Comparison of ENCODE assay signal across 8 cellular contexts in the genomic region with DNA sequence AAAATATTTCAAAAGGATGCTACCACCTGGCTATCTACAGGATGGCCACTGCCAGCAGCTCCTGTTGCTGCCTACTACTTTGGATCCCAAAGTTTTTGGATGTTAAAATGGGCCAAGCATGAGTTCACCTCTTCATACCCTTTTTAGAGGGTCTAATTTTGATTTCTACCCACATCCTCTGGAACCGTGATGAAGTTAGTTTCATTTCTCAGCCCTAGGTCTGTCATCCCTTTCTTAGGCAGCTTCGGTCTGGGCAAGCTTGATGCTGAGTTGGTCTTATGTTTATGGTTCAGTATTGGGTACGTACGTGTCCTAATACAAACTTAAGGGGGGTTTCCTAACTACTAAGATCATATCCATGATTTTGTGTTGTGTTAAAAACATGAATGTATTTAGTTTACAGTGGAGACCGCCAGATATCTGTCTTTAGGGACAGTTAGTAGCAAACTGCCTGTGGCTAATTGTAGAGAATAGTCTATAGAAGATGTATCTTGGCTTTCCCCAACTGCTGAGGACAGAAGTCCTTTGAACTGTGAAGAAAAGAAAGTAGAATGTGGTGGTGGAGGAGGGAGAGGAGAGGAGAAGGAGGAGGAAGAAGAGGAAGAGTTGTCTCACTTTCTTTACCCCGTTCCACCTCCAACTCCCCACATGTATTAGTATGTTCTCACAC.
A peak's percentile ranks its signal among the peaks of the same experiment; 100 is the strongest.
DNase-seq lines count a peak whose midpoint lies in the region; ATAC-seq and TF ChIP-seq lines count a peak whose summit lies in the region.
"Had no signal": no experiment of that assay in that cellular context is flagged by ENCODE, and none has a peak within 500 bp of the region (broad histone marks: within the 10 kb centered on the region; RNA-seq: fewer than 3 reads in every experiment).

No MANE protein-coding gene starts in this region.

- H3K4me3 Mint-ChIP-seq in naive thymus-derived CD8-positive, alpha-beta T cell, result peak overlapping the region; percentile 54 to 85 (median 78)

- H3K27me3 Mint-ChIP-seq in naive thymus-derived CD8-positive, alpha-beta T cell, result no peaks in the 10 kb centered on the region

- H3K27ac ChIP-seq in KOPT-K1 (ENCODE audit: low read depth, low read length, poor library complexity, severe bottlenecking), result peak overlapping the region; percentile 85
- H3K27ac ChIP-seq: cardiac muscle cell had no signal

- H3K4me3 ChIP-seq in foreskin fibroblast (ENCODE audit: low read depth in 1 of 2, low read length in 2 of 2), result no peak overlapping the region
- H3K4me3 ChIP-seq: cardiac muscle cell had no signal

- DNase-seq in naive thymus-derived CD8-positive, alpha-beta T cell, result peak in 3 of 10 donors; percentile 25 to 56 (median 39)
- DNase-seq in NCI-H345 treated with DMSO at 0.1 percent for 48 hours (lab: John Stamatoyannopoulos, UW; ENCODE audit: unreplicated experiment) (no peak), foreskin fibroblast (no peak), T-helper 9 cell (no peak)

- H3K9me3 ChIP-seq in KOPT-K1 (ENCODE audit: insufficient read depth, low read length, poor library complexity, severe bottlenecking), result peaks cover 28% of the 10 kb centered on the region

- peaks cover 21 to 66% (median 62%) of the 10 kb centered on the region in 4 donors for H3K4me1 Mint-ChIP-seq in naive thymus-derived CD8-positive, alpha-beta T cell

- peaks cover 33% of the 10 kb centered on the region for H3K36me3 ChIP-seq in KOPT-K1 (ENCODE audit: insufficient read depth, low read length)
- H3K36me3 ChIP-seq: cardiac muscle cell had no signal

- ATAC-seq in GM18867 (IDR thresholded peaks at IDR 0.05; ENCODE audit: unreplicated experiment) (peak; percentile 72), GM21717 (IDR thresholded peaks at IDR 0.05; ENCODE audit: unreplicated experiment) (peak; percentile 75)
- ATAC-seq in naive thymus-derived CD8-positive, alpha-beta T cell, result peak; percentile 88 to 89

- H3K9me3 Mint-ChIP-seq in naive thymus-derived CD8-positive, alpha-beta T cell, result peaks cover 0 to 32% (median 22%) of the 10 kb centered on the region in 9 donors

- peak overlapping the region; percentile 90 to 99 (median 96) for H3K27ac Mint-ChIP-seq in naive thymus-derived CD8-positive, alpha-beta T cell

- H3K36me3 Mint-ChIP-seq in naive thymus-derived CD8-positive, alpha-beta T cell, result peaks cover 6 to 36% (median 30%) of the 10 kb centered on the region in 3 donors

- TF ChIP-seq CTCF in foreskin fibroblast (IDR thresholded peaks at IDR 0.05; ENCODE audit: low read depth, low read length), result no peak

- POLR2A ChIA-PET in naive thymus-derived CD8-positive, alpha-beta T cell (lab: Charles Lee), result interaction anchor here (0.8 to 3.1 kb wide), 12 partner anchors 10 to 41 kb away, joined by 3 to 11 read pairs (median 4); no protein-coding TSS in a partner anchor
